In genomic region chr7:13179011-13179574, GRCh38 we compare ENCODE assay signal across 10 cellular contexts.
DNase-seq lines count a peak whose midpoint lies in the region; ATAC-seq and TF ChIP-seq lines count a peak whose summit lies in the region.
"Had no signal": no experiment of that assay in that cellular context is flagged by ENCODE, and none has a peak within 500 bp of the region (broad histone marks: within the 10 kb centered on the region; RNA-seq: fewer than 3 reads in every experiment).

No MANE protein-coding gene starts in this region.

- DNase-seq in NCI-H1417 (lab: John Stamatoyannopoulos, UW) (peak; percentile 26 to 63 (median 50)), NCI-H1417 treated with DMSO at 0.1 percent for 48 hours (lab: John Stamatoyannopoulos, UW) (no peak), NCI-H510A (lab: John Stamatoyannopoulos, UW) (peak; percentile 14), endodermal cell (no peak), progenitor cell of endocrine pancreas (ENCODE audit: low spot score, unreplicated experiment) (no peak), PC-9 (no peak), colonic mucosa (no peak)

- H3K9me3 Mint-ChIP-seq in endodermal cell (no peaks in the 10 kb centered on the region), progenitor cell of endocrine pancreas (ENCODE audit: low read depth) (no peaks in the 10 kb centered on the region)

- no peaks in the 10 kb centered on the region for H3K9me2 ChIP-seq in PC-9 (ENCODE audit: insufficient read depth)

- H3F3A ChIP-seq in PC-9 (ENCODE audit: insufficient read depth, low read depth), result no peaks in the 10 kb centered on the region

- H3K4me3 Mint-ChIP-seq in endodermal cell (no peak overlapping the region), progenitor cell of endocrine pancreas (ENCODE audit: low read depth) (no peak overlapping the region)

- H3K36me3 ChIP-seq in endodermal cell (ENCODE audit: control insufficient read depth, insufficient read depth, low read length) (no peaks in the 10 kb centered on the region), PC-9 (ENCODE audit: low read depth) (no peaks in the 10 kb centered on the region), colonic mucosa (no peaks in the 10 kb centered on the region)
- H3K36me3 ChIP-seq: SJSA1, thoracic aorta had no signal

- H3K27me3 ChIP-seq in endodermal cell (ENCODE audit: control insufficient read depth, insufficient read depth, low read length, poor library complexity, severe bottlenecking) (no peaks in the 10 kb centered on the region), PC-9 (ENCODE audit: insufficient read depth, low read depth) (no peaks in the 10 kb centered on the region), colonic mucosa (no peaks in the 10 kb centered on the region)
- H3K27me3 ChIP-seq: SJSA1 had no signal

- H3K27ac ChIP-seq in endodermal cell (ENCODE audit: low read depth, low read length) (no peak overlapping the region), PC-9 (no peak overlapping the region), colonic mucosa (no peak overlapping the region)
- H3K27ac ChIP-seq: SJSA1, thoracic aorta had no signal

- ATAC-seq in GM21381 (IDR thresholded peaks at IDR 0.05; ENCODE audit: unreplicated experiment), result no peak

- H3K9ac ChIP-seq in endodermal cell (ENCODE audit: extremely low read depth, low read length, poor library complexity, severe bottlenecking) (no peak overlapping the region), colonic mucosa (ENCODE audit: low read depth in 2 of 2, low read length in 2 of 2) (no peak overlapping the region)

- H3K4me1 ChIP-seq in endodermal cell (ENCODE audit: control insufficient read depth, insufficient read depth, low read length) (no peaks in the 10 kb centered on the region), PC-9 (replicated peaks; ENCODE audit: insufficient read depth) (no peaks in the 10 kb centered on the region), colonic mucosa (no peaks in the 10 kb centered on the region)
- H3K4me1 ChIP-seq: SJSA1 had no signal

- H3K36me3 Mint-ChIP-seq in endodermal cell (ENCODE audit: low read depth) (no peaks in the 10 kb centered on the region), progenitor cell of endocrine pancreas (ENCODE audit: insufficient read depth) (no peaks in the 10 kb centered on the region)

- no TSS peak for BruUV-seq in PC-9 (replicated peaks; lab: Mats Ljungman, UMichigan)

- peak; percentile 33 for TF ChIP-seq CTCF in endodermal cell (conservative IDR thresholded peaks at IDR 0.05)
- TF ChIP-seq CTCF in progenitor cell of endocrine pancreas (IDR thresholded peaks at IDR 0.05; ENCODE audit: unreplicated experiment), result peak; percentile 25
- TF ChIP-seq CTCF in PC-9 (conservative IDR thresholded peaks at IDR 0.05), result no peak
- TF ChIP-seq CTCF in colonic mucosa (IDR thresholded peaks at IDR 0.05), result no peak

- H3K9me3 ChIP-seq in endodermal cell (ENCODE audit: control insufficient read depth, low read length), result no peaks in the 10 kb centered on the region
- no peaks in the 10 kb centered on the region for H3K9me3 ChIP-seq in PC-9 (ENCODE audit: insufficient read depth, low read depth)
- H3K9me3 ChIP-seq in colonic mucosa, result no peaks in the 10 kb centered on the region
- H3K9me3 ChIP-seq: SJSA1, thoracic aorta had no signal

- H3K27ac Mint-ChIP-seq in endodermal cell, result no peak overlapping the region
- H3K27ac Mint-ChIP-seq in progenitor cell of endocrine pancreas, result no peak overlapping the region

- no peak overlapping the region for H3K4me2 ChIP-seq in PC-9

- H4K20me1 ChIP-seq in PC-9 (ENCODE audit: insufficient read depth), result no peaks in the 10 kb centered on the region

- no peaks in the 10 kb centered on the region for H3K79me2 ChIP-seq in PC-9 (ENCODE audit: low read depth)

- peaks cover 5% of the 10 kb centered on the region for H3K4me1 Mint-ChIP-seq in endodermal cell
- peaks cover 2% of the 10 kb centered on the region for H3K4me1 Mint-ChIP-seq in progenitor cell of endocrine pancreas (ENCODE audit: low read depth)

- WGBS in endodermal cell (ENCODE audit: insufficient coverage in 1 of 2, insufficient read length in 1 of 2), 2 experiments, result 88 to 92% methylated on average over 5 of the region's 5 CpGs

- H2AFZ ChIP-seq in PC-9, result no peak overlapping the region

- H3K4me3 ChIP-seq in endodermal cell (ENCODE audit: low read length) (no peak overlapping the region), PC-9 (no peak overlapping the region), colonic mucosa (no peak overlapping the region)
- H3K4me3 ChIP-seq: SJSA1, thoracic aorta had no signal

- H3K27me3 Mint-ChIP-seq in endodermal cell (ENCODE audit: insufficient read depth) (peaks cover 1% of the 10 kb centered on the region), progenitor cell of endocrine pancreas (no peaks in the 10 kb centered on the region)

- intact Hi-C loops in PC-9 (cut with micrococcal nuclease; ENCODE audit: unreplicated experiment), result loop anchor here (5.0 kb wide), 1 partner anchor 492 kb away; the partner anchor contains the start of gene ARL4A
- intact Hi-C loops in colonic mucosa (cut with DNase I), result no loop called here

- POLR2A ChIA-PET in PC-9 (lab: Charles Lee; ENCODE audit: unreplicated experiment), result no interaction called here

- CTCF ChIA-PET in PC-9 (lab: Charles Lee), result no interaction called here

Comparison
In these comparisons a context has a peak if more than half of its experiments do, and no peak if none do; other contexts are left out.
1. DNase-seq: peak in NCI-H1417 (3 of 3) and NCI-H510A (single experiment); none in NCI-H1417 treated with DMSO at 0.1 percent for 48 hours (single experiment), endodermal cell (single experiment), progenitor cell of endocrine pancreas (single experiment), PC-9 (0 of 2) and colonic mucosa (single experiment).
2. CTCF ChIP-seq: peak in endodermal cell (single experiment) and progenitor cell of endocrine pancreas (single experiment); none in PC-9 (single experiment) and colonic mucosa (single experiment).